In genomic region chr20:61278296-61278695, GRCh38 we compare ENCODE assay signal across 7 cellular contexts. TPM values are rescaled to one million over a fixed set of nuclear protein-coding genes. Genes with fewer than 3 reads are reported as not detected.
"Had no signal": no experiment of that assay in that cellular context is flagged by ENCODE, and none has a peak within 500 bp of the region (broad histone marks: within the 10 kb centered on the region; RNA-seq: fewer than 3 reads in every experiment).

No MANE protein-coding gene starts in this region.

- H3K27ac ChIP-seq: HL-60 had no signal

- H3K4me1 Mint-ChIP-seq: IgD-negative memory B cell had no signal

- ATAC-seq: HepG2, K562 had no signal

- H3K4me3 ChIP-seq: K562 had no signal

- DNase-seq: IMR-90, KBM-7 had no signal

- H3K27me3 Mint-ChIP-seq: IgD-negative memory B cell had no signal

- H3K27ac Mint-ChIP-seq: IgD-negative memory B cell had no signal

- H3K4me3 Mint-ChIP-seq: IgD-negative memory B cell had no signal

RNA-seq across cellular contexts. Expression of gene CDH4, which starts 26.2 kb away (rescaled TPM):
- total RNA-seq: HepG2, HT-29, K562 had no signal
- polyA plus RNA-seq: HepG2, IgD-negative memory B cell had no signal
